Comparison of ENCODE assay signal across 1 cellular context in genomic region chr7:135211179-135211945, GRCh38.
A peak's percentile ranks its signal among the peaks of the same experiment; 100 is the strongest.
TF ChIP-seq lines count a peak whose summit lies in the region.

TSS of gene WDR91 (minus strand) at chr7:135211526. CDS start at chr7:135211502, 24 bp downstream.

TF ChIP-seq in HepG2, 621 proteins besides CTCF, POLR2A, EP300 and RAD21 (continued from another document and continues in another):
- TF ChIP-seq SMC3 (IDR thresholded peaks at IDR 0.05; ENCODE audit: low read length), result no peak
- peak; percentile 11; the same call in 1 of the 2 replicates for TF ChIP-seq MEF2D (CRISPR knock-in tag; IDR thresholded peaks at IDR 0.05)
- TF ChIP-seq SMAD9 (CRISPR knock-in tag; IDR thresholded peaks at IDR 0.05), result peak; percentile 17; the same call in 1 of the 2 replicates
- TF ChIP-seq SOX6 (IDR thresholded peaks at IDR 0.05), result no peak
- peak; percentile 19; the same call in 1 of the 2 replicates for TF ChIP-seq SOX6 (CRISPR knock-in tag; IDR thresholded peaks at IDR 0.05)
- no peak for TF ChIP-seq ZNF441 (CRISPR knock-in tag; IDR thresholded peaks at IDR 0.05; ENCODE audit: borderline replicate concordance)
- TF ChIP-seq POGZ (CRISPR knock-in tag; IDR thresholded peaks at IDR 0.05), result peak; percentile 55; the same call in 1 of the 2 replicates
- TF ChIP-seq ERF (CRISPR knock-in tag; IDR thresholded peaks at IDR 0.05), result no peak; the same call in 1 of the 2 replicates
- TF ChIP-seq TOPORS (CRISPR knock-in tag; IDR thresholded peaks at IDR 0.05), result no peak
- TF ChIP-seq EEA1 (CRISPR knock-in tag; IDR thresholded peaks at IDR 0.05; ENCODE audit: borderline replicate concordance), result 0 out of 2 replicates have a peak, but pooled peaks have one; percentile 64
- 0 out of 2 replicates have a peak, but pooled peaks have one; percentile 13 for TF ChIP-seq ZNF7 (CRISPR knock-in tag; IDR thresholded peaks at IDR 0.05)
- peak; percentile 84; the same call in 1 of the 2 replicates for TF ChIP-seq UBTF (CRISPR knock-in tag; IDR thresholded peaks at IDR 0.05)
- 0 out of 2 replicates have a peak, but pooled peaks have one; percentile 13 for TF ChIP-seq FOXO1 (CRISPR knock-in tag; IDR thresholded peaks at IDR 0.05)
- TF ChIP-seq, protein P1, sequence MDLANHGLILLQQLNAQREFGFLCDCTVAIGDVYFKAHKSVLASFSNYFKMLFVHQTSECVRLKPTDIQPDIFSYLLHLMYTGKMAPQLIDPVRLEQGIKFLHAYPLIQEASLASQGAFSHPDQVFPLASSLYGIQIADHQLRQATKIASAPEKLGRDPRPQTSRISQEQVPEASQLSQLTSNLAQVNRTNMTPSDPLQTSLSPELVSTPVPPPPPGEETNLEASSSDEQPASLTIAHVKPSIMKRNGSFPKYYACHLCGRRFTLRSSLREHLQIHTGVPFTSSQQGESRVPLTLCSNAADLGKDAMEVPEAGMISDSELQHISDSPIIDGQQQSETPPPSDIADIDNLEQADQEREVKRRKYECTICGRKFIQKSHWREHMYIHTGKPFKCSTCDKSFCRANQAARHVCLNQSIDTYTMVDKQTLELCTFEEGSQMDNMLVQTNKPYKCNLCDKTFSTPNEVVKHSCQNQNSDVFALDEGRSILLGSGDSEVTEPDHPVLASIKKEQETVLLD (CRISPR knock-in tag; IDR thresholded peaks at IDR 0.05; ENCODE audit: low read depth), result no peak
- TF ChIP-seq ZNF274 (CRISPR knock-in tag; IDR thresholded peaks at IDR 0.05), result peak; percentile 91
- peak; percentile 42 for TF ChIP-seq AGO2 (optimal IDR thresholded peaks at IDR 0.05; ENCODE audit: low read depth, low read length)
- no peak for TF ChIP-seq XRCC5 (optimal IDR thresholded peaks at IDR 0.05; ENCODE audit: low read length)
- TF ChIP-seq ZNF598 (CRISPR knock-in tag; IDR thresholded peaks at IDR 0.05; ENCODE audit: borderline replicate concordance), result 0 out of 2 replicates have a peak, but pooled peaks have one; percentile 39
- peak; percentile 24; the same call in 1 of the 2 replicates for TF ChIP-seq ZNF574 (CRISPR knock-in tag; IDR thresholded peaks at IDR 0.05)
- peak; percentile 45; the same call in 1 of the 2 replicates for TF ChIP-seq HOXA3 (CRISPR knock-in tag; IDR thresholded peaks at IDR 0.05)
- TF ChIP-seq ZBTB33 (CRISPR knock-in tag; IDR thresholded peaks at IDR 0.05), result no peak
- no peak for TF ChIP-seq ZNF264 (CRISPR knock-in tag; IDR thresholded peaks at IDR 0.05)
- TF ChIP-seq PRMT3 (CRISPR knock-in tag; IDR thresholded peaks at IDR 0.05; ENCODE audit: borderline replicate concordance, low read depth), result no peak
- TF ChIP-seq ZFP1 (CRISPR knock-in tag; IDR thresholded peaks at IDR 0.05), result no peak
- TF ChIP-seq ZMYM4 (CRISPR knock-in tag; IDR thresholded peaks at IDR 0.05), result peak; percentile 58; the same call in 1 of the 2 replicates
- peak; percentile 75 for TF ChIP-seq ZNF547 (CRISPR knock-in tag; IDR thresholded peaks at IDR 0.05)
- TF ChIP-seq ZNF20 (CRISPR knock-in tag; IDR thresholded peaks at IDR 0.05), result no peak
- TF ChIP-seq KAT8 (CRISPR knock-in tag; IDR thresholded peaks at IDR 0.05), result peak; percentile 15; the same call in 1 of the 2 replicates
- 0 out of 2 replicates have a peak, but pooled peaks have one; percentile 19 for TF ChIP-seq POGK (CRISPR knock-in tag; conservative IDR thresholded peaks at IDR 0.05)
- TF ChIP-seq MED1 (CRISPR knock-in tag; IDR thresholded peaks at IDR 0.05), result peak; percentile 29; the same call in 1 of the 2 replicates
- TF ChIP-seq, protein P2, sequence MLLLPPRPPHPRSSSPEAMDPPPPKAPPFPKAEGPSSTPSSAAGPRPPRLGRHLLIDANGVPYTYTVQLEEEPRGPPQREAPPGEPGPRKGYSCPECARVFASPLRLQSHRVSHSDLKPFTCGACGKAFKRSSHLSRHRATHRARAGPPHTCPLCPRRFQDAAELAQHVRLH (CRISPR knock-in tag; IDR thresholded peaks at IDR 0.05; ENCODE audit: borderline replicate concordance, low read depth), result peak; percentile 32; the same call in 1 of the 2 replicates
- 0 out of 2 replicates have a peak, but pooled peaks have one; percentile 25 for TF ChIP-seq SNAPC2 (CRISPR knock-in tag; IDR thresholded peaks at IDR 0.05)
- TF ChIP-seq, protein P3, sequence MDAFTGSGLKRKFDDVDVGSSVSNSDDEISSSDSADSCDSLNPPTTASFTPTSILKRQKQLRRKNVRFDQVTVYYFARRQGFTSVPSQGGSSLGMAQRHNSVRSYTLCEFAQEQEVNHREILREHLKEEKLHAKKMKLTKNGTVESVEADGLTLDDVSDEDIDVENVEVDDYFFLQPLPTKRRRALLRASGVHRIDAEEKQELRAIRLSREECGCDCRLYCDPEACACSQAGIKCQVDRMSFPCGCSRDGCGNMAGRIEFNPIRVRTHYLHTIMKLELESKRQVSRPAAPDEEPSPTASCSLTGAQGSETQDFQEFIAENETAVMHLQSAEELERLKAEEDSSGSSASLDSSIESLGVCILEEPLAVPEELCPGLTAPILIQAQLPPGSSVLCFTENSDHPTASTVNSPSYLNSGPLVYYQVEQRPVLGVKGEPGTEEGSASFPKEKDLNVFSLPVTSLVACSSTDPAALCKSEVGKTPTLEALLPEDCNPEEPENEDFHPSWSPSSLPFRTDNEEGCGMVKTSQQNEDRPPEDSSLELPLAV (CRISPR knock-in tag; conservative IDR thresholded peaks at IDR 0.05; ENCODE audit: low read depth), result no peak
- TF ChIP-seq PAX8 (CRISPR knock-in tag; IDR thresholded peaks at IDR 0.05; ENCODE audit: borderline replicate concordance), result no peak
- TF ChIP-seq STAT5B (CRISPR knock-in tag; IDR thresholded peaks at IDR 0.05), result no peak
- peak; percentile 63; the same call in 1 of the 2 replicates for TF ChIP-seq KDM5A (IDR thresholded peaks at IDR 0.05; ENCODE audit: borderline replicate concordance, low read length)
- TF ChIP-seq, protein P4, sequence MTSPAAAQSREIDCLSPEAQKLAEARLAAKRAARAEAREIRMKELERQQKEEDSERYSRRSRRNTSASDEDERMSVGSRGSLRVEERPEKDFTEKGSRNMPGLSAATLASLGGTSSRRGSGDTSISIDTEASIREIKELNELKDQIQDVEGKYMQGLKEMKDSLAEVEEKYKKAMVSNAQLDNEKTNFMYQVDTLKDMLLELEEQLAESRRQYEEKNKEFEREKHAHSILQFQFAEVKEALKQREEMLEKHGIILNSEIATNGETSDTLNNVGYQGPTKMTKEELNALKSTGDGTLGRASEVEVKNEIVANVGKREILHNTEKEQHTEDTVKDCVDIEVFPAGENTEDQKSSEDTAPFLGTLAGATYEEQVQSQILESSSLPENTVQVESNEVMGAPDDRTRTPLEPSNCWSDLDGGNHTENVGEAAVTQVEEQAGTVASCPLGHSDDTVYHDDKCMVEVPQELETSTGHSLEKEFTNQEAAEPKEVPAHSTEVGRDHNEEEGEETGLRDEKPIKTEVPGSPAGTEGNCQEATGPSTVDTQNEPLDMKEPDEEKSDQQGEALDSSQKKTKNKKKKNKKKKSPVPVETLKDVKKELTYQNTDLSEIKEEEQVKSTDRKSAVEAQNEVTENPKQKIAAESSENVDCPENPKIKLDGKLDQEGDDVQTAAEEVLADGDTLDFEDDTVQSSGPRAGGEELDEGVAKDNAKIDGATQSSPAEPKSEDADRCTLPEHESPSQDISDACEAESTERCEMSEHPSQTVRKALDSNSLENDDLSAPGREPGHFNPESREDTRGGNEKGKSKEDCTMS (CRISPR knock-in tag; conservative IDR thresholded peaks at IDR 0.05), result no peak
- TF ChIP-seq SKIL (CRISPR knock-in tag; IDR thresholded peaks at IDR 0.05; ENCODE audit: borderline replicate concordance), result no peak
- TF ChIP-seq ZNF431 (CRISPR knock-in tag; IDR thresholded peaks at IDR 0.05; ENCODE audit: borderline replicate concordance, low read depth), result no peak
- TF ChIP-seq BCLAF1 (IDR thresholded peaks at IDR 0.05), result no peak
